In the genomic region with DNA sequence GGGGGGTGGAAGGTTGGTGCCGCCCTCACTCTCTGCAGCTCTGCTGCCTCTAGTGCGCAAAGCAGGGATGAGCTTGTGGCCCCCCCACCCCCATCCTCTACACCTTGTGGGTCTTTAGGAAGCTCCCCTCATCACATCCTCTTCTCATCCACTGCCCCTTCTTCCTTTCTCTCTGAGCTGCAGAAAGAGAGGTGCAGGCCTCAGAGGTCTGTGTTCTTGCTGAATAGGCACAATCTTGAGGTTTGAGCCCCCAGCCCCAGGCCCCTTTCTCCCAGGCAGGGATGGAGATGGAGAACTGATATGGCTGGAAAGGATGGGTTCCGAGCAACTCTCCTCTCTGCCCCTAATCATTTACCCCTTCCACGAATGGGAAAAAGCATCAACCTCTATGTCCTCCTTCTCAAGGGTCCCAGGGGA, we compare ENCODE assay signal across 28 cellular contexts. TPM values are rescaled to one million over a fixed set of nuclear protein-coding genes. Genes with fewer than 3 reads are reported as not detected.
DNase-seq lines count a peak whose midpoint lies in the region; ATAC-seq, FAIRE-seq and TF ChIP-seq lines count a peak whose summit lies in the region.
"Had no signal": no experiment of that assay in that cellular context is flagged by ENCODE, and none has a peak within 500 bp of the region (broad histone marks: within the 10 kb centered on the region; RNA-seq: fewer than 3 reads in every experiment).

No MANE protein-coding gene starts in this region.

- FAIRE-seq in frontal cortex (lab: Jason Lieb, UNC): no peak
- FAIRE-seq: colon, endometrium, keratinocyte had no signal

- peaks cover 30% of the 10 kb centered on the region for H3K27me3 Mint-ChIP-seq in memory B cell

- H3K4me3 ChIP-seq in DND-41 (ENCODE audit: low read depth in 1 of 2, low read length in 2 of 2) (no peak overlapping the region), astrocyte of the cerebellum (ENCODE audit: low read depth, low read length) (no peak overlapping the region)
- H3K4me3 ChIP-seq: BLaER1 treated with 17β-estradiol and CSF1 and Interleukin-3, amounts not matched to agents 10 nM and 100 nM; lower lobe of right lung; upper lobe of right lung had no signal

- TF ChIP-seq CTCF in DND-41 (IDR thresholded peaks at IDR 0.05; ENCODE audit: borderline replicate concordance, extremely low read depth, low read length, poor library complexity, severe bottlenecking) (peak; percentile 26), astrocyte of the cerebellum (IDR thresholded peaks at IDR 0.05; ENCODE audit: low read depth, low read length, missing control alignments) (peak; percentile 7)

- no peak overlapping the region for H3K4me3 Mint-ChIP-seq in memory B cell

- H3K9ac ChIP-seq in DND-41 (ENCODE audit: low read depth, low read length): no peak overlapping the region
- H3K9ac ChIP-seq: BLaER1 treated with 17β-estradiol and CSF1 and Interleukin-3, amounts not matched to agents 10 nM and 100 nM had no signal

- H3K27ac ChIP-seq in DND-41 (ENCODE audit: low read length): no peak overlapping the region
- H3K27ac ChIP-seq: BLaER1 treated with 17β-estradiol and CSF1 and Interleukin-3, amounts not matched to agents 10 nM and 100 nM; HL-60; lower lobe of right lung; upper lobe of right lung had no signal

- DNase-seq in DMS53 (lab: John Stamatoyannopoulos, UW): peak; percentile 38
- DNase-seq in DMS53 treated with DMSO at 0.1 percent for 48 hours (lab: John Stamatoyannopoulos, UW; ENCODE audit: unreplicated experiment): no peak
- DNase-seq in DND-41: no peak
- DNase-seq in astrocyte of the cerebellum (ENCODE audit: low read depth): no peak
- DNase-seq in memory B cell (ENCODE audit: low spot score in 2 of 2): no peak
- DNase-seq in cerebellar cortex (ENCODE audit: low spot score): no peak
- no peak for DNase-seq in NCI-H1417 treated with DMSO at 0.1 percent for 48 hours (lab: John Stamatoyannopoulos, UW)
- DNase-seq in frontal cortex (ENCODE audit: low spot score in 2 of 2): no peak
- DNase-seq: 8988T; activated CD8-positive, alpha-beta memory T cell treated with anti-CD3 and anti-CD28 coated beads for 24 hours; activated naive CD4-positive, alpha-beta T cell treated with anti-CD3 and anti-CD28 coated beads for 36 hours; activated T-cell treated with anti-CD3 and anti-CD28 coated beads, Interleukin-2, amount 50 U/mL, for 4 hours; aorta; GDM1; lower lobe of right lung; NCI-H1694; NCI-H345; retina; stimulated activated CD4-positive, alpha-beta T cell treated with anti-CD3 and anti-CD28 coated beads, Interleukin-12 subunit alpha, Interleukin-12 subunit beta, amount 100 ng/mL, for 4 hours; stimulated activated CD8-positive, alpha-beta memory T cell treated with anti-CD3 and anti-CD28 coated beads, Interleukin-4, amount 100 ng/mL, for 48 hours; T1000; upper lobe of right lung had no signal

- H4K20me1 ChIP-seq in DND-41 (ENCODE audit: insufficient read depth, low read length): peaks cover 9% of the 10 kb centered on the region; the same call in 1 of the 2 replicates

- H3K36me3 Mint-ChIP-seq in memory B cell: no peaks in the 10 kb centered on the region

- H3K4me1 Mint-ChIP-seq in memory B cell: peaks cover 23% of the 10 kb centered on the region

- H3K27me3 ChIP-seq in DND-41 (ENCODE audit: insufficient read depth, low read length, poor library complexity): peaks cover 28% of the 10 kb centered on the region

- in situ Hi-C loops in astrocyte of the cerebellum (cut with HindIII; ENCODE audit: low sequenced_read_pairs): loop anchor here (5.0 kb wide), 1 partner anchor 64 kb away; no protein-coding TSS in a partner anchor

- H2AFZ ChIP-seq in DND-41 (ENCODE audit: low read depth, low read length): no peak overlapping the region

- no peaks in the 10 kb centered on the region for H3K9me3 ChIP-seq in DND-41 (ENCODE audit: insufficient read depth, low read length, severe bottlenecking)
- H3K9me3 ChIP-seq: lower lobe of right lung, upper lobe of right lung had no signal

- no peaks in the 10 kb centered on the region for H3K4me1 ChIP-seq in DND-41 (ENCODE audit: insufficient read depth, low read length)

- ATAC-seq in DND-41 (ENCODE audit: insufficient read depth, low read depth) (no peak), memory B cell (ENCODE audit: low read depth) (peak; percentile 11)
- ATAC-seq: activated T-cell treated with anti-CD3 and anti-CD28 coated beads, Interleukin-2, amount 50 U/mL, for 4 hours; lower lobe of right lung; upper lobe of right lung had no signal

- H3K27ac Mint-ChIP-seq in memory B cell: no peak overlapping the region
- H3K27ac Mint-ChIP-seq: activated naive CD4-positive, alpha-beta T cell treated with anti-CD3 and anti-CD28 coated beads for 36 hours had no signal

- no peak overlapping the region for H3K4me2 ChIP-seq in DND-41 (ENCODE audit: insufficient read depth, low read length)

- H3K9me3 Mint-ChIP-seq in memory B cell: no peaks in the 10 kb centered on the region
- H3K9me3 Mint-ChIP-seq: activated naive CD4-positive, alpha-beta T cell treated with anti-CD3 and anti-CD28 coated beads for 36 hours; activated T-cell treated with anti-CD3 and anti-CD28 coated beads, Interleukin-2, amount 50 U/mL, for 4 hours had no signal

- H3K79me2 ChIP-seq in DND-41 (ENCODE audit: insufficient read depth, low read length): no peaks in the 10 kb centered on the region

- no peaks in the 10 kb centered on the region for H3K36me3 ChIP-seq in DND-41 (ENCODE audit: insufficient read depth, low read length)
- H3K36me3 ChIP-seq: BLaER1 treated with 17β-estradiol and CSF1 and Interleukin-3, amounts not matched to agents 10 nM and 100 nM; lower lobe of right lung; upper lobe of right lung had no signal

RNA-seq across cellular contexts. Expression of gene CACNA1G, which starts 2.6 kb away (rescaled TPM):
- 7.7 TPM for total RNA-seq in frontal cortex
- total RNA-seq: upper lobe of right lung had no signal

RNA-seq across cellular contexts. Expression of gene SPATA20, which starts 16.1 kb away (rescaled TPM):
- 26.9 TPM for total RNA-seq in frontal cortex

RNA-seq across cellular contexts. Expression of gene EPN3, which starts 30.6 kb away (rescaled TPM):
- total RNA-seq in frontal cortex: 0.41 TPM
- total RNA-seq: activated naive CD4-positive, alpha-beta T cell treated with anti-CD3 and anti-CD28 coated beads for 36 hours; aorta; osteoblast had no signal

RNA-seq across cellular contexts. Expression of gene MYCBPAP, which starts 54.9 kb away (rescaled TPM):
- 0.82 TPM for total RNA-seq in frontal cortex
